Comparison of ENCODE assay signal across 15 cellular contexts in the genomic region with DNA sequence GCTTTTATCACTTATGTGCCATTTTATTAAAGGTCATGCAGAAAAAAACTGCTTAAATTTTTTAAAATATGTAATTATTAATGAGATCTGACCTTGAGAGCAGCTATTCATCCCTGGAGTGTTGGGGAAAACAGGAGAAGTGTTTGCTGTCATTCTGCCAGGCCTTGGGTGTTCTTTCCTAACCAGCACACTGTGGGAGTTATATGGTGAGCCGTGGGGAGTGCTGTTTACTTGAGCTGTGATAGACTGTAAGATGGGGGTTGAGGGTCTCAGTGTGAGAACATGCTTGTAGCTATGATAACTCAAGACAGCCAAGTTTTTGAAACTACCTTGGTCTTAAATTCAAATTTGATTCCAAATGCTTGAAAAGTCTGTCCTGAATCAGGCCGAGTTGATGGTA.
DNase-seq lines count a peak whose midpoint lies in the region; ATAC-seq and TF ChIP-seq lines count a peak whose summit lies in the region.
"Had no signal": no experiment of that assay in that cellular context is flagged by ENCODE, and none has a peak within 500 bp of the region (broad histone marks: within the 10 kb centered on the region; RNA-seq: fewer than 3 reads in every experiment).

No MANE protein-coding gene starts in this region.

- H3K4me1 ChIP-seq in HEK293 (ENCODE audit: control insufficient read depth, insufficient read depth, low read length) (0 out of 2 replicates have a peak, but pooled peaks cover 6% of the 10 kb centered on the region), left lung (peaks cover 7 to 11% of the 10 kb centered on the region in 2 donors), ovary (ENCODE audit: insufficient read depth) (peaks cover 21% of the 10 kb centered on the region)
- H3K4me1 ChIP-seq: A549 had no signal

- CTCF ChIA-PET in HEK293 (lab: Yijun Ruan, JAX) = interaction anchor here (0.6 to 1.2 kb wide), 3 partner anchors 9 to 401 kb away, joined by 3 to 4 read pairs (median 3); no protein-coding TSS in a partner anchor

- H3K27me3 ChIP-seq in left lung (no peaks in the 10 kb centered on the region), ovary (no peaks in the 10 kb centered on the region)

- H3K9me3 ChIP-seq in HEK293 (ENCODE audit: control insufficient read depth, insufficient read depth, low read depth, low read length) (no peaks in the 10 kb centered on the region; the same call in 1 of the 2 replicates), left lung (no peaks in the 10 kb centered on the region), ovary (no peaks in the 10 kb centered on the region)
- H3K9me3 ChIP-seq: A549 had no signal

- intact Hi-C loops in left lung (cut with DNase I) (no loop called here), ovary (cut with DNase I) (loop anchor here in 2 of 4 donors (10.0 kb wide), 2 partner anchors 97 to 107 kb away; partner anchors contain the start of gene ARHGAP28 (in 1 of the 2))

- POLR2A ChIA-PET in HEK293 (lab: Yijun Ruan, JAX) = no interaction called here

- TF ChIP-seq CTCF in HEK293 (tag by site-specific recombination; IDR thresholded peaks at IDR 0.05) (no peak), astrocyte of the cerebellum (IDR thresholded peaks at IDR 0.05; ENCODE audit: low read depth, low read length, missing control alignments) (no peak), left lung (IDR thresholded peaks at IDR 0.05) (no peak), ovary (IDR thresholded peaks at IDR 0.05) (no peak)

- 33 to 46% (median 43%) methylated on average over 2 of the region's 2 CpGs for WGBS in ovary, 3 donors

- in situ Hi-C loops in astrocyte of the cerebellum (cut with HindIII; ENCODE audit: low sequenced_read_pairs) = loop anchor here (10.0 kb wide), 1 partner anchor 247 kb away; no protein-coding TSS in a partner anchor

- ATAC-seq in left lung (peak; percentile 71), HG03520 (IDR thresholded peaks at IDR 0.05; ENCODE audit: unreplicated experiment) (no peak)
- ATAC-seq: A549, GM12878 had no signal

- H3K36me3 ChIP-seq in HEK293 (ENCODE audit: control insufficient read depth in 2 of 2, insufficient read depth in 1 of 2, low read length in 2 of 2) (no peaks in the 10 kb centered on the region), left lung (no peaks in the 10 kb centered on the region), ovary (no peaks in the 10 kb centered on the region)

- no peak overlapping the region for H3K27ac ChIP-seq in HEK293 (ENCODE audit: extremely low read depth, low read depth, low read length)
- H3K27ac ChIP-seq in left lung = peak overlapping the region in 1 of 2 donors; percentile 47
- H3K27ac ChIP-seq in ovary = no peak overlapping the region
- H3K27ac ChIP-seq: A549 had no signal

- DNase-seq in astrocyte of the cerebellum (ENCODE audit: low read depth) = peak; percentile 31
- DNase-seq in left lung = peak in 1 of 2 donors; percentile 49
- DNase-seq in ovary = peak in 3 of 5 donors; percentile 30 to 36 (median 35)
- no peak for DNase-seq in retina
- no peak for DNase-seq in mucosa of gallbladder (ENCODE audit: low spot score)
- no peak for DNase-seq in dedifferentiated amniotic fluid mesenchymal stem cell (ENCODE audit: extremely low spot score)
- DNase-seq: CD4-positive, CD25-positive, alpha-beta regulatory T cell; DMS79; NCI-H146; NCI-H2081 treated with DMSO at 0.1 percent for 48 hours; NCI-H526 had no signal

- TF ChIP-seq POLR2A in ovary (IDR thresholded peaks at IDR 0.05) = no peak

- H3K4me3 ChIP-seq in HEK293 (ENCODE audit: low read depth, low read length) (no peak overlapping the region), astrocyte of the cerebellum (ENCODE audit: low read depth, low read length) (no peak overlapping the region), left lung (no peak overlapping the region), ovary (no peak overlapping the region)
- H3K4me3 ChIP-seq: A549, GM12878 had no signal

- no peak for TF ChIP-seq EP300 in ovary (IDR thresholded peaks at IDR 0.05)

TF ChIP-seq in HEK293, 187 proteins besides CTCF, POLR2A, EP300 and RAD21:
- peak; percentile 47; the same call in 1 of the 2 replicates for TF ChIP-seq ZIC2 (tag by site-specific recombination; IDR thresholded peaks at IDR 0.05)
- TF ChIP-seq YY2 (tag by site-specific recombination; IDR thresholded peaks at IDR 0.05) = no peak
- TF ChIP-seq ZFP37 (tag by site-specific recombination; IDR thresholded peaks at IDR 0.05) = no peak
- no peak for TF ChIP-seq ZNF571 (tag by site-specific recombination; IDR thresholded peaks at IDR 0.05)
TF ChIP-seq in HEK293: peak in this region for 1.

Comparison
In these comparisons a context has a peak if more than half of its experiments do, and no peak if none do; other contexts are left out.
1. DNase-seq: peak in astrocyte of the cerebellum (single experiment) and ovary (3 of 5); none in retina (single experiment), mucosa of gallbladder (single experiment) and dedifferentiated amniotic fluid mesenchymal stem cell (single experiment).